10 cellular contexts compared by ENCODE assay signal in the genomic region with DNA sequence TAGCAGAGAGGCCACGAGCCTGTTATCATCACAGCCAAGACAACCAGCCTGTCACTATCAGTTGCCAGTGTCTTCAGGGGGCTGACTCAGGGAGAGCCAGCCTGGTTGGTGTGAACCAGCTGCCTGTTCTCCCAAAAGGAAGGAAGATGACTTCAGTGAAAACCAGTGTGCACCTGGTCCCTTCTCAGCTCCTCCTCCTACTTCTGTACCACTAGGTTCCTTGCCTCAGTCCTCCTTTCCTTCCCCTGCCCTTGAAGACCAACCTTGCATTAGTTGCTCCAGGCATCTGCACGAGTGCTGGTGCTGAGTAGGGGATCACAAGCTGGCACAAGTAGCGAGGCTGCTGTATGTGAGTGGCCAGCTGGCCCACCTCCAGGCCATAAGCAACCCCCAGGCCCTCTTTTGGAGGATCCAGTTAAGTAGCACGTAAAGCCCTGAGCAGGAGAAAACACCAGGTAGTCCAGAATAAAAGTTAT. TPM values are rescaled to one million over a fixed set of nuclear protein-coding genes. Genes with fewer than 3 reads are reported as not detected.
DNase-seq lines count a peak whose midpoint lies in the region; ATAC-seq and TF ChIP-seq lines count a peak whose summit lies in the region.
"Had no signal": no experiment of that assay in that cellular context is flagged by ENCODE, and none has a peak within 500 bp of the region (broad histone marks: within the 10 kb centered on the region; RNA-seq: fewer than 3 reads in every experiment).

No MANE protein-coding gene starts in this region.

- peaks cover 18% of the 10 kb centered on the region for H3K4me1 Mint-ChIP-seq in activated B cell treated with CpG ODN at 0.5 μM for 24 hours
- H3K4me1 Mint-ChIP-seq in stimulated activated memory B cell treated with anti-CD40 and anti-IgM and Interleukin-4, amounts not matched to agents 10 μg/mL and 1 μg/mL and 100 μg/mL, for 72 hours = peaks cover 24% of the 10 kb centered on the region

- H3K27me3 Mint-ChIP-seq in activated B cell treated with CpG ODN at 0.5 μM for 24 hours = no peaks in the 10 kb centered on the region
- no peaks in the 10 kb centered on the region for H3K27me3 Mint-ChIP-seq in stimulated activated memory B cell treated with anti-CD40 and anti-IgM and Interleukin-4, amounts not matched to agents 10 μg/mL and 1 μg/mL and 100 μg/mL, for 72 hours

- TF ChIP-seq CTCF in activated B cell treated with CpG ODN at 0.5 μM for 24 hours (IDR thresholded peaks at IDR 0.05) = no peak

- ATAC-seq in HG02884 (IDR thresholded peaks at IDR 0.05; ENCODE audit: unreplicated experiment) (peak; percentile 13), activated B cell treated with CpG ODN at 0.5 μM for 24 hours (ENCODE audit: low read depth) (no peak)
- peak; percentile 21 for ATAC-seq in stimulated activated memory B cell treated with anti-CD40 and anti-IgM and Interleukin-4, amounts not matched to agents 10 μg/mL and 1 μg/mL and 100 μg/mL, for 72 hours

- POLR2A ChIA-PET in activated B cell treated with CpG ODN at 0.5 μM for 24 hours (lab: Charles Lee) = interaction anchor here (1.1 to 1.9 kb wide), 3 partner anchors 9 to 65 kb away, joined by 3 to 17 read pairs (median 5); a partner anchor contains a TSS

- H3K9me3 Mint-ChIP-seq in activated B cell treated with CpG ODN at 0.5 μM for 24 hours = no peaks in the 10 kb centered on the region
- no peaks in the 10 kb centered on the region for H3K9me3 Mint-ChIP-seq in stimulated activated memory B cell treated with anti-CD40 and anti-IgM and Interleukin-4, amounts not matched to agents 10 μg/mL and 1 μg/mL and 100 μg/mL, for 72 hours

- intact Hi-C loops in activated B cell treated with CpG ODN at 0.5 μM for 24 hours (cut with micrococcal nuclease) = loop anchor here (5.0 kb wide), 1 partner anchor 34 kb away; no protein-coding TSS in a partner anchor

- CTCF ChIA-PET in activated B cell treated with CpG ODN at 0.5 μM for 24 hours (lab: Charles Lee) = interaction anchor here (1.2 to 1.8 kb wide), 3 partner anchors 9 to 62 kb away, joined by 4 to 9 read pairs (median 8); a partner anchor contains a TSS

- H3K4me3 Mint-ChIP-seq in activated B cell treated with CpG ODN at 0.5 μM for 24 hours = no peak overlapping the region
- peak overlapping the region; percentile 26 for H3K4me3 Mint-ChIP-seq in stimulated activated memory B cell treated with anti-CD40 and anti-IgM and Interleukin-4, amounts not matched to agents 10 μg/mL and 1 μg/mL and 100 μg/mL, for 72 hours

- peaks cover 26% of the 10 kb centered on the region for H3K36me3 Mint-ChIP-seq in activated B cell treated with CpG ODN at 0.5 μM for 24 hours (ENCODE audit: low read depth)
- H3K36me3 Mint-ChIP-seq in stimulated activated memory B cell treated with anti-CD40 and anti-IgM and Interleukin-4, amounts not matched to agents 10 μg/mL and 1 μg/mL and 100 μg/mL, for 72 hours = peaks cover 30% of the 10 kb centered on the region

- DNase-seq in NCI-H2196 (lab: John Stamatoyannopoulos, UW; ENCODE audit: unreplicated experiment) (peak; percentile 5), NCI-H2196 treated with DMSO at 0.1 percent for 48 hours (lab: John Stamatoyannopoulos, UW; ENCODE audit: unreplicated experiment) (no peak), activated B cell treated with CpG ODN at 0.5 μM for 24 hours (no peak), foreskin melanocyte (no peak), AG08395 (ENCODE audit: low spot score) (no peak), NCI-H748 treated with DMSO at 0.1 percent for 48 hours (lab: John Stamatoyannopoulos, UW) (no peak)
- DNase-seq: activated CD8-positive, alpha-beta memory T cell treated with anti-CD3 and anti-CD28 coated beads for 24 hours; NCI-H1930 had no signal

- H3K27ac Mint-ChIP-seq in activated B cell treated with CpG ODN at 0.5 μM for 24 hours = peak overlapping the region; percentile 56
- H3K27ac Mint-ChIP-seq in stimulated activated memory B cell treated with anti-CD40 and anti-IgM and Interleukin-4, amounts not matched to agents 10 μg/mL and 1 μg/mL and 100 μg/mL, for 72 hours = peak overlapping the region; percentile 77

RNA-seq across cellular contexts. Expression of a gene that starts 8.5 kb away (rescaled TPM):
- 25.0 and 26.8 TPM in 2 replicates for total RNA-seq in activated B cell treated with CpG ODN at 0.5 μM for 24 hours

RNA-seq across cellular contexts. Expression of a gene that starts 8.8 kb away (rescaled TPM):
- total RNA-seq in activated B cell treated with CpG ODN at 0.5 μM for 24 hours = 60.0 and 63.5 TPM in 2 replicates

RNA-seq across cellular contexts. Expression of a gene that starts 40.5 kb away (rescaled TPM):
- total RNA-seq in activated B cell treated with CpG ODN at 0.5 μM for 24 hours = 9.0 and 10.8 TPM in 2 replicates

RNA-seq across cellular contexts. Expression of a gene that starts 41.1 kb away (rescaled TPM):
- total RNA-seq in activated B cell treated with CpG ODN at 0.5 μM for 24 hours = 8.6 and 9.4 TPM in 2 replicates

RNA-seq across cellular contexts. Expression of a gene that starts 51.1 kb away (rescaled TPM):
- total RNA-seq in activated B cell treated with CpG ODN at 0.5 μM for 24 hours = 53.4 and 59.7 TPM in 2 replicates
